Comparison of ENCODE assay signal across 8 cellular contexts in genomic region chr5:134527156-134527960, GRCh38. TPM values are rescaled to one million over a fixed set of nuclear protein-coding genes. Genes with fewer than 3 reads are reported as not detected.
DNase-seq lines count a peak whose midpoint lies in the region; FAIRE-seq and TF ChIP-seq lines count a peak whose summit lies in the region.

No MANE protein-coding gene starts in this region.

- 1% methylated on average over 48 to 57 of the region's 57 CpGs for WGBS in ovary, 3 donors
- WGBS in thyroid gland, 2 donors: 0 to 1% methylated on average over 14 to 37 of the region's 57 CpGs

- FAIRE-seq in H54 (lab: Jason Lieb, UNC): no peak

- DNase-seq in H54 (ENCODE audit: insufficient read length, low spot score) (peak; percentile 88), MG63 (peak; percentile 99), SK-N-MC (ENCODE audit: low read depth, low spot score) (peak; percentile 42), head of caudate nucleus (peak in 41 of 42 donors; percentile 52 to 91 (median 83)), ovary (peak; percentile 82 to 88 (median 85)), thyroid gland (peak; percentile 83 to 85)

- H3K9me3 ChIP-seq in ES-I3 (ENCODE audit: control insufficient read depth, insufficient read depth, low read length) (no peaks in the 10 kb centered on the region), MG63 (no peaks in the 10 kb centered on the region), SK-N-MC (ENCODE audit: low read depth, low read length) (no peaks in the 10 kb centered on the region), ovary (no peaks in the 10 kb centered on the region), thyroid gland (no peaks in the 10 kb centered on the region)

- TF ChIP-seq EP300 in ovary (IDR thresholded peaks at IDR 0.05): no peak

- H3K4me3 ChIP-seq in MG63 (peak overlapping the region; percentile 85), SK-N-MC (peak overlapping the region; percentile 90), ovary (peak overlapping the region; percentile 90), thyroid gland (replicated peaks in 1 of 3) (peak overlapping the region; percentile 14 to 87 (median 46))

- intact Hi-C loops in head of caudate nucleus (cut with DNase I): loop anchor here (2.0 to 10.0 kb wide), 3 partner anchors 50 to 347 kb away; partner anchors contain the start of genes TXNDC15 and UBE2B
- intact Hi-C loops in ovary (cut with DNase I): loop anchor here in 2 of 4 donors (5.0 kb wide), 5 partner anchors 40 to 155 kb away; partner anchors contain the start of genes CDKN2AIPNL (in 1 of the 2) and UBE2B (in 1 of the 2)
- intact Hi-C loops in thyroid gland (cut with DNase I): loop anchor here (5.0 to 10.0 kb wide), 3 partner anchors 50 to 113 kb away; partner anchors contain the start of gene CDKN2AIPNL

- H3K27me3 ChIP-seq in MG63 (no peaks in the 10 kb centered on the region), ovary (no peaks in the 10 kb centered on the region), thyroid gland (no peaks in the 10 kb centered on the region)

- TF ChIP-seq CTCF in ovary (IDR thresholded peaks at IDR 0.05): peak; percentile 57 to 95 (median 92)
- peak; percentile 68 to 98 (median 94) for TF ChIP-seq CTCF in thyroid gland (IDR thresholded peaks at IDR 0.05)

- peaks cover 55% of the 10 kb centered on the region for H3K4me1 Mint-ChIP-seq in activated naive CD8-positive, alpha-beta T cell (ENCODE audit: low read depth)

- peak overlapping the region; percentile 93 for H3K4me3 Mint-ChIP-seq in activated naive CD8-positive, alpha-beta T cell

- H3K36me3 Mint-ChIP-seq in activated naive CD8-positive, alpha-beta T cell: no peaks in the 10 kb centered on the region

- H3K36me3 ChIP-seq in ES-I3 (ENCODE audit: insufficient read depth, low read length) (no peaks in the 10 kb centered on the region; the same call in 1 of the 2 replicates), MG63 (peaks cover 36% of the 10 kb centered on the region), SK-N-MC (ENCODE audit: insufficient read depth, low read length) (no peaks in the 10 kb centered on the region), ovary (no peaks in the 10 kb centered on the region), thyroid gland (no peaks in the 10 kb centered on the region)

- no peaks in the 10 kb centered on the region for H3K27me3 Mint-ChIP-seq in activated naive CD8-positive, alpha-beta T cell

- H3K27ac ChIP-seq in SK-N-MC (no peak overlapping the region), ovary (peak overlapping the region; percentile 92 to 96), thyroid gland (peak overlapping the region; percentile 97 to 100 (median 98))

- H3K4me1 ChIP-seq in ES-I3 (ENCODE audit: insufficient read depth, low read length) (peaks cover 55% of the 10 kb centered on the region), ovary (ENCODE audit: insufficient read depth) (peaks cover 35% of the 10 kb centered on the region), thyroid gland (peaks cover 41 to 47% of the 10 kb centered on the region in 2 donors)

- H3K27ac Mint-ChIP-seq in activated naive CD8-positive, alpha-beta T cell: peak overlapping the region; percentile 92

- peak; percentile 52 for TF ChIP-seq POLR2A in H54 (IDR thresholded peaks at IDR 0.05; ENCODE audit: low read depth, low read length)
- peak; percentile 41 for TF ChIP-seq POLR2A in ovary (IDR thresholded peaks at IDR 0.05)
- TF ChIP-seq POLR2A in thyroid gland (IDR thresholded peaks at IDR 0.05): peak in 1 of 2 donors; percentile 48

- no peaks in the 10 kb centered on the region for H3K9me3 Mint-ChIP-seq in activated naive CD8-positive, alpha-beta T cell (ENCODE audit: low read depth)

- H3K9ac ChIP-seq in ES-I3 (ENCODE audit: low read depth, low read length) (peak overlapping the region; percentile 77), SK-N-MC (ENCODE audit: insufficient read length) (peak overlapping the region; percentile 70)

RNA-seq across cellular contexts. Expression of gene JADE2, which starts 1.9 kb away (rescaled TPM):
- 42.0 and 47.4 TPM in 2 replicates for total RNA-seq in MG63 (2014; rRNA removed; shearing (Covaris generic); ENCODE audit: low replicate concordance)
- total RNA-seq in ovary (10 to 100 TPM; 31.4 to 82.9 (median 74.9) TPM), thyroid gland (100 to 1,000 TPM in 1 of 4 donors, 10 to 100 TPM in 3; 51.7 to 116 (median 76.6) TPM)
- 10 to 100 TPM; 23.2 to 28.1 TPM for polyA plus RNA-seq in ovary

Comparison
In these comparisons a context has a peak if more than half of its experiments do, and no peak if none do; other contexts are left out.
1. DNase-seq: peak in every context shown above with its lines; median percentile 99 in MG63; 88 in H54; 85 in ovary; 84 in thyroid gland; 83 in head of caudate nucleus; 42 in SK-N-MC.